ENCODE assay signal across 9 cellular contexts in genomic region chr9:77764894-77765780, GRCh38.
DNase-seq lines count a peak whose midpoint lies in the region; ATAC-seq, FAIRE-seq and TF ChIP-seq lines count a peak whose summit lies in the region.
"Had no signal": no experiment of that assay in that cellular context is flagged by ENCODE, and none has a peak within 500 bp of the region (broad histone marks: within the 10 kb centered on the region; RNA-seq: fewer than 3 reads in every experiment).

No MANE protein-coding gene starts in this region.

- no peak overlapping the region for H2AFZ ChIP-seq in neural progenitor cell (replicated peaks)

- peaks cover 3% of the 10 kb centered on the region for H3K27me3 Mint-ChIP-seq in neural progenitor cell (ENCODE audit: insufficient read depth, low read depth)
- H3K27me3 Mint-ChIP-seq: brain had no signal

- H3K36me3 ChIP-seq in bronchial epithelial cell (ENCODE audit: control insufficient read depth, insufficient read depth, low read length) (no peaks in the 10 kb centered on the region), neural progenitor cell (peaks cover 3% of the 10 kb centered on the region)

- H3K9me3 ChIP-seq in neural progenitor cell (ENCODE audit: low read depth), result no peaks in the 10 kb centered on the region

- peaks cover 24% of the 10 kb centered on the region for H3K36me3 Mint-ChIP-seq in neural progenitor cell

- peaks cover 15% of the 10 kb centered on the region for H3K9me3 Mint-ChIP-seq in neural progenitor cell

- H3K4me3 Mint-ChIP-seq in neural progenitor cell, result no peak overlapping the region
- H3K4me3 Mint-ChIP-seq: brain had no signal

- H3K4me2 ChIP-seq in neural progenitor cell, result no peak overlapping the region

- no peak for ATAC-seq in HG02642 (IDR thresholded peaks at IDR 0.05; ENCODE audit: poor library complexity, unreplicated experiment)
- no peak for ATAC-seq in HG03354 (IDR thresholded peaks at IDR 0.05; ENCODE audit: poor library complexity, severe bottlenecking, unreplicated experiment)

- no peaks in the 10 kb centered on the region for H3K27me3 ChIP-seq in bronchial epithelial cell (ENCODE audit: control insufficient read depth, insufficient read depth, low read length)
- H3K27me3 ChIP-seq in neural progenitor cell, result no peaks in the 10 kb centered on the region

- H4K20me1 ChIP-seq in neural progenitor cell (ENCODE audit: low read depth), result no peaks in the 10 kb centered on the region

- no peak overlapping the region for H3K4me3 ChIP-seq in NB4 (ENCODE audit: low read depth, low read length)
- no peak overlapping the region for H3K4me3 ChIP-seq in bronchial epithelial cell (ENCODE audit: low read depth, low read length)
- no peak overlapping the region for H3K4me3 ChIP-seq in neural progenitor cell

- no peak overlapping the region for H3K27ac Mint-ChIP-seq in neural progenitor cell
- H3K27ac Mint-ChIP-seq: brain had no signal

- no peaks in the 10 kb centered on the region for H3K79me2 ChIP-seq in neural progenitor cell (ENCODE audit: low read depth)

- no peaks in the 10 kb centered on the region for H3F3A ChIP-seq in neural progenitor cell (ENCODE audit: low read depth)

- no peak overlapping the region for H3K9ac ChIP-seq in neural progenitor cell

- no peaks in the 10 kb centered on the region for H3K4me1 ChIP-seq in neural progenitor cell

- no peaks in the 10 kb centered on the region for H3K4me1 Mint-ChIP-seq in neural progenitor cell

- TF ChIP-seq CTCF in NB4 (IDR thresholded peaks at IDR 0.05; ENCODE audit: low read depth, low read length) (peak; percentile 41), bronchial epithelial cell (IDR thresholded peaks at IDR 0.05; ENCODE audit: insufficient read depth, low read length, severe bottlenecking) (peak; percentile 30), neural progenitor cell (IDR thresholded peaks at IDR 0.05) (peak; percentile 49)

- DNase-seq in ELR (ENCODE audit: low read depth) (peak; percentile 68), NB4 (ENCODE audit: low read depth) (peak; percentile 47), bronchial epithelial cell (ENCODE audit: low read depth) (peak; percentile 48), neural progenitor cell (ENCODE audit: low spot score) (peak; percentile 10), anterior cingulate cortex (lab: John Stamatoyannopoulos, UW) (no peak), epidermal melanocyte (ENCODE audit: insufficient read length, low spot score) (no peak)

- no peak for TF ChIP-seq POLR2A in NB4 (IDR thresholded peaks at IDR 0.05; ENCODE audit: extremely low read depth, insufficient read length)

- no peak for FAIRE-seq in bronchial epithelial cell (lab: Jason Lieb, UNC)

- no peak overlapping the region for H3K27ac ChIP-seq in neural progenitor cell

Comparison
In these comparisons a context has a peak if more than half of its experiments do, and no peak if none do; other contexts are left out.
1. DNase-seq: peak in ELR (single experiment), NB4 (single experiment), bronchial epithelial cell (single experiment) and neural progenitor cell (single experiment); none in anterior cingulate cortex (0 of 58) and epidermal melanocyte (single experiment).
2. Peak in every context shown above with its lines, with median percentiles within 50 percentile points of each other: CTCF ChIP-seq.